ENCODE assay signal across 8 cellular contexts in genomic region chr1:112707217-112708001, GRCh38. TPM values are rescaled to one million over a fixed set of nuclear protein-coding genes. Genes with fewer than 3 reads are reported as not detected.
A peak's percentile ranks its signal among the peaks of the same experiment; 100 is the strongest.
DNase-seq lines count a peak whose midpoint lies in the region; FAIRE-seq and TF ChIP-seq lines count a peak whose summit lies in the region.

No MANE protein-coding gene starts in this region.

- peak; percentile 87 for TF ChIP-seq CTCF in neural progenitor cell (IDR thresholded peaks at IDR 0.05)
- peak; percentile 92 to 97 for TF ChIP-seq CTCF in tibial artery (IDR thresholded peaks at IDR 0.05)

- H3K36me3 Mint-ChIP-seq in activated naive CD4-positive, alpha-beta T cell treated with anti-CD3 and anti-CD28 coated beads for 36 hours (ENCODE audit: low read depth), result no peaks in the 10 kb centered on the region
- no peaks in the 10 kb centered on the region for H3K36me3 Mint-ChIP-seq in neural progenitor cell

- peaks cover 21% of the 10 kb centered on the region for H4K20me1 ChIP-seq in neural progenitor cell (ENCODE audit: low read depth)

- peak overlapping the region; percentile 99 for H3K4me2 ChIP-seq in neural progenitor cell

- H3K4me3 ChIP-seq in neural progenitor cell, result peak overlapping the region; percentile 99
- H3K4me3 ChIP-seq in tibial artery, result peak overlapping the region; percentile 78 to 96

- H3K4me1 ChIP-seq in neural progenitor cell, result peaks cover 33% of the 10 kb centered on the region
- H3K4me1 ChIP-seq in tibial artery, result peaks cover 0 to 43% (median 36%) of the 10 kb centered on the region in 4 donors

- H3K9me3 ChIP-seq in neural progenitor cell (ENCODE audit: low read depth) (no peaks in the 10 kb centered on the region), tibial artery (no peaks in the 10 kb centered on the region)

- H2AFZ ChIP-seq in neural progenitor cell (replicated peaks), result peak overlapping the region; percentile 92

- peaks cover 42% of the 10 kb centered on the region for H3K27me3 ChIP-seq in neural progenitor cell
- no peaks in the 10 kb centered on the region for H3K27me3 ChIP-seq in tibial artery

- H3K27ac ChIP-seq in neural progenitor cell (no peak overlapping the region), tibial artery (peak overlapping the region; percentile 96 to 99)

- no peak overlapping the region for H3K9ac ChIP-seq in neural progenitor cell

- H3K27ac Mint-ChIP-seq in activated naive CD4-positive, alpha-beta T cell treated with anti-CD3 and anti-CD28 coated beads for 36 hours, result no peak overlapping the region
- peak overlapping the region; percentile 68 for H3K27ac Mint-ChIP-seq in neural progenitor cell

- FAIRE-seq in frontal cortex (lab: Jason Lieb, UNC), result no peak

- peaks cover 34% of the 10 kb centered on the region for H3K4me1 Mint-ChIP-seq in activated naive CD4-positive, alpha-beta T cell treated with anti-CD3 and anti-CD28 coated beads for 36 hours (ENCODE audit: low read depth)
- peaks cover 50% of the 10 kb centered on the region for H3K4me1 Mint-ChIP-seq in neural progenitor cell

- peak; percentile 21 for DNase-seq in GF-D8 (lab: John Stamatoyannopoulos, UW)
- DNase-seq in GOT3 (lab: John Stamatoyannopoulos, UW), result peak; percentile 56
- DNase-seq in Kasumi-1 (lab: John Stamatoyannopoulos, UW), result peak; percentile 76 to 82
- peak; percentile 55 for DNase-seq in SHP77 treated with DMSO at 0.1 percent for 48 hours (lab: John Stamatoyannopoulos, UW)
- peak; percentile 80 for DNase-seq in activated naive CD4-positive, alpha-beta T cell treated with anti-CD3 and anti-CD28 coated beads for 36 hours
- DNase-seq in frontal cortex (ENCODE audit: low spot score in 2 of 2), result peak; percentile 85 to 90
- DNase-seq in neural progenitor cell (ENCODE audit: low spot score), result peak; percentile 95
- peak; percentile 91 to 95 for DNase-seq in tibial artery

- peaks cover 2% of the 10 kb centered on the region for H3K27me3 Mint-ChIP-seq in activated naive CD4-positive, alpha-beta T cell treated with anti-CD3 and anti-CD28 coated beads for 36 hours (ENCODE audit: low read depth)
- H3K27me3 Mint-ChIP-seq in neural progenitor cell (ENCODE audit: insufficient read depth, low read depth), result peaks cover 18% of the 10 kb centered on the region

- H3K36me3 ChIP-seq in neural progenitor cell (no peaks in the 10 kb centered on the region), tibial artery (peaks cover 8 to 16% (median 13%) of the 10 kb centered on the region in 3 donors)

- peaks cover 14% of the 10 kb centered on the region for H3F3A ChIP-seq in neural progenitor cell (ENCODE audit: low read depth)

- no peaks in the 10 kb centered on the region for H3K9me3 Mint-ChIP-seq in activated naive CD4-positive, alpha-beta T cell treated with anti-CD3 and anti-CD28 coated beads for 36 hours
- H3K9me3 Mint-ChIP-seq in neural progenitor cell, result no peaks in the 10 kb centered on the region

- CTCF ChIA-PET in activated naive CD4-positive, alpha-beta T cell treated with anti-CD3 and anti-CD28 coated beads for 36 hours (lab: Charles Lee), result interaction anchor here (0.5 to 2.8 kb wide), 19 partner anchors 9 to 338 kb away, joined by 3 to 36 read pairs (median 4); partner anchors contain the start of gene MOV10

- intact Hi-C loops in activated naive CD4-positive, alpha-beta T cell treated with anti-CD3 and anti-CD28 coated beads for 36 hours (cut with micrococcal nuclease), result loop anchor here (1.0 to 10.0 kb wide), 3 partner anchors 206 to 1227 kb away; no protein-coding TSS in a partner anchor
- intact Hi-C loops in tibial artery (cut with DNase I; ENCODE audit: low total_unique reads), result loop anchor here (2.0 to 5.0 kb wide), 2 partner anchors 89 to 315 kb away; partner anchors contain the start of genes CAPZA1 and ST7L

- H3K79me2 ChIP-seq in neural progenitor cell (ENCODE audit: low read depth), result no peaks in the 10 kb centered on the region

- H3K4me3 Mint-ChIP-seq in activated naive CD4-positive, alpha-beta T cell treated with anti-CD3 and anti-CD28 coated beads for 36 hours, result peak overlapping the region; percentile 57
- H3K4me3 Mint-ChIP-seq in neural progenitor cell, result peak overlapping the region; percentile 83

RNA-seq across cellular contexts. Expression of gene RHOC, which starts 0.5 kb away (rescaled TPM):
- total RNA-seq in activated naive CD4-positive, alpha-beta T cell treated with anti-CD3 and anti-CD28 coated beads for 36 hours, result 10 to 100 TPM; 36.3 to 37.3 TPM
- 35.1 TPM for total RNA-seq in frontal cortex
- total RNA-seq in neural progenitor cell (ENCODE audit: low replicate concordance), result 36.3 and 41.8 TPM in 2 replicates

RNA-seq across cellular contexts. Expression of gene PPM1J, which starts 7.7 kb away (rescaled TPM):
- total RNA-seq in activated naive CD4-positive, alpha-beta T cell treated with anti-CD3 and anti-CD28 coated beads for 36 hours, result 1 to 10 TPM in 1 of 2 experiments, under 1 TPM in 1; 0.74 to 1.0 TPM
- total RNA-seq in frontal cortex, result 4.1 TPM
- total RNA-seq in neural progenitor cell (ENCODE audit: low replicate concordance), result 1.8 and 2.7 TPM in 2 replicates

RNA-seq across cellular contexts. Expression of gene MOV10, which starts 33.0 kb away (rescaled TPM):
- total RNA-seq in activated naive CD4-positive, alpha-beta T cell treated with anti-CD3 and anti-CD28 coated beads for 36 hours, result 10 to 100 TPM; 46.0 to 48.8 TPM
- total RNA-seq in frontal cortex (5.3 TPM), neural progenitor cell (ENCODE audit: low replicate concordance) (47.5 and 92.2 TPM in 2 replicates)

Comparison
In these comparisons a context has a peak if more than half of its experiments do, and no peak if none do; other contexts are left out.
1. DNase-seq: peak in every context shown above with its lines; median percentile 95 in neural progenitor cell; 93 in tibial artery; 88 in frontal cortex; 80 in activated naive CD4-positive, alpha-beta T cell treated with anti-CD3 and anti-CD28 coated beads for 36 hours; 79 in Kasumi-1; 56 in GOT3; 55 in SHP77 treated with DMSO at 0.1 percent for 48 hours; 21 in GF-D8.